Comparison of ENCODE assay signal across 2 cellular contexts in the genomic region with DNA sequence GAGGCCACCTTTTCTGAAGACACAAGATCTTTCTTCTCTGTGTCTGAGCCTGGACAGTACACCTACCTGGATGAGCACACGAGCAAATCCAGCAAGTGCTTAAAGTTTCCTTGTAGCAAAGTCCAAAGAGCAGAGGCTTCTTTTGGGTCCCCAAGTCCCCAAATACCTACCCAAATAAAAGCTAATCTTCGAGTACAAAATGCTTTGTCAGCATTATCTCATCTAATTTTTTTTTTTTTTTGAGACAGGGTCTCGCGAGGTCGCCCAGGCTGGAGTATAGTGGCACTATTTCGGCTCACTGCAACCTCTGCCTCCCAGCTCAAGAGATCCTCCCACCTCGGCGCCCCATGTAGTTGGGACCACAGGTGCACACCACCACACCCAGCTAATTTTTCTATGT.
TF ChIP-seq lines count a peak whose summit lies in the region.

No MANE protein-coding gene starts in this region.

TF ChIP-seq in SK-N-SH, 30 proteins besides CTCF, POLR2A, EP300 and RAD21:
- no peak for TF ChIP-seq GATA2 (CRISPR knock-in tag; IDR thresholded peaks at IDR 0.05)

TF ChIP-seq in SK-N-SH treated with all-trans-retinoic acid at 6 μM for 48 hours, 23 proteins besides CTCF, POLR2A, EP300 and RAD21:
- TF ChIP-seq TOX (CRISPR knock-in tag; IDR thresholded peaks at IDR 0.05; ENCODE audit: borderline replicate concordance) (no peak), PPARA (CRISPR knock-in tag; IDR thresholded peaks at IDR 0.05; ENCODE audit: borderline replicate concordance) (no peak), RARB (CRISPR knock-in tag; IDR thresholded peaks at IDR 0.05) (no peak), ZNF565 (CRISPR knock-in tag; conservative IDR thresholded peaks at IDR 0.05; ENCODE audit: low read depth) (no peak), SNAI2 (CRISPR knock-in tag; IDR thresholded peaks at IDR 0.05) (no peak), ZNF70 (CRISPR knock-in tag; IDR thresholded peaks at IDR 0.05) (no peak), ZFP30 (CRISPR knock-in tag; IDR thresholded peaks at IDR 0.05) (no peak), ARNTL (CRISPR knock-in tag; IDR thresholded peaks at IDR 0.05; ENCODE audit: borderline replicate concordance, low read depth) (no peak), ESRRG (CRISPR knock-in tag; IDR thresholded peaks at IDR 0.05) (no peak), ZC3H10 (CRISPR knock-in tag; IDR thresholded peaks at IDR 0.05) (no peak), ISL1 (CRISPR knock-in tag; IDR thresholded peaks at IDR 0.05) (no peak), GLIS3 (CRISPR knock-in tag; IDR thresholded peaks at IDR 0.05) (no peak)
- TF ChIP-seq, protein P1, sequence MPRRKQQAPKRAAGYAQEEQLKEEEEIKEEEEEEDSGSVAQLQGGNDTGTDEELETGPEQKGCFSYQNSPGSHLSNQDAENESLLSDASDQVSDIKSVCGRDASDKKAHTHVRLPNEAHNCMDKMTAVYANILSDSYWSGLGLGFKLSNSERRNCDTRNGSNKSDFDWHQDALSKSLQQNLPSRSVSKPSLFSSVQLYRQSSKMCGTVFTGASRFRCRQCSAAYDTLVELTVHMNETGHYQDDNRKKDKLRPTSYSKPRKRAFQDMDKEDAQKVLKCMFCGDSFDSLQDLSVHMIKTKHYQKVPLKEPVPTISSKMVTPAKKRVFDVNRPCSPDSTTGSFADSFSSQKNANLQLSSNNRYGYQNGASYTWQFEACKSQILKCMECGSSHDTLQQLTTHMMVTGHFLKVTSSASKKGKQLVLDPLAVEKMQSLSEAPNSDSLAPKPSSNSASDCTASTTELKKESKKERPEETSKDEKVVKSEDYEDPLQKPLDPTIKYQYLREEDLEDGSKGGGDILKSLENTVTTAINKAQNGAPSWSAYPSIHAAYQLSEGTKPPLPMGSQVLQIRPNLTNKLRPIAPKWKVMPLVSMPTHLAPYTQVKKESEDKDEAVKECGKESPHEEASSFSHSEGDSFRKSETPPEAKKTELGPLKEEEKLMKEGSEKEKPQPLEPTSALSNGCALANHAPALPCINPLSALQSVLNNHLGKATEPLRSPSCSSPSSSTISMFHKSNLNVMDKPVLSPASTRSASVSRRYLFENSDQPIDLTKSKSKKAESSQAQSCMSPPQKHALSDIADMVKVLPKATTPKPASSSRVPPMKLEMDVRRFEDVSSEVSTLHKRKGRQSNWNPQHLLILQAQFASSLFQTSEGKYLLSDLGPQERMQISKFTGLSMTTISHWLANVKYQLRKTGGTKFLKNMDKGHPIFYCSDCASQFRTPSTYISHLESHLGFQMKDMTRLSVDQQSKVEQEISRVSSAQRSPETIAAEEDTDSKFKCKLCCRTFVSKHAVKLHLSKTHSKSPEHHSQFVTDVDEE (CRISPR knock-in tag; IDR thresholded peaks at IDR 0.05) = no peak
- TF ChIP-seq, protein P2, sequence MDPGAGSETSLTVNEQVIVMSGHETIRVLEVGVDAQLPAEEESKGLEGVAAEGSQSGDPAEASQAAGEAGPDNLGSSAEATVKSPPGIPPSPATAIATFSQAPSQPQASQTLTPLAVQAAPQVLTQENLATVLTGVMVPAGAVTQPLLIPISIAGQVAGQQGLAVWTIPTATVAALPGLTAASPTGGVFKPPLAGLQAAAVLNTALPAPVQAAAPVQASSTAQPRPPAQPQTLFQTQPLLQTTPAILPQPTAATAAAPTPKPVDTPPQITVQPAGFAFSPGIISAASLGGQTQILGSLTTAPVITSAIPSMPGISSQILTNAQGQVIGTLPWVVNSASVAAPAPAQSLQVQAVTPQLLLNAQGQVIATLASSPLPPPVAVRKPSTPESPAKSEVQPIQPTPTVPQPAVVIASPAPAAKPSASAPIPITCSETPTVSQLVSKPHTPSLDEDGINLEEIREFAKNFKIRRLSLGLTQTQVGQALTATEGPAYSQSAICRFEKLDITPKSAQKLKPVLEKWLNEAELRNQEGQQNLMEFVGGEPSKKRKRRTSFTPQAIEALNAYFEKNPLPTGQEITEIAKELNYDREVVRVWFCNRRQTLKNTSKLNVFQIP (CRISPR knock-in tag; IDR thresholded peaks at IDR 0.05; ENCODE audit: borderline replicate concordance, low read depth) = no peak
- TF ChIP-seq, protein P3, sequence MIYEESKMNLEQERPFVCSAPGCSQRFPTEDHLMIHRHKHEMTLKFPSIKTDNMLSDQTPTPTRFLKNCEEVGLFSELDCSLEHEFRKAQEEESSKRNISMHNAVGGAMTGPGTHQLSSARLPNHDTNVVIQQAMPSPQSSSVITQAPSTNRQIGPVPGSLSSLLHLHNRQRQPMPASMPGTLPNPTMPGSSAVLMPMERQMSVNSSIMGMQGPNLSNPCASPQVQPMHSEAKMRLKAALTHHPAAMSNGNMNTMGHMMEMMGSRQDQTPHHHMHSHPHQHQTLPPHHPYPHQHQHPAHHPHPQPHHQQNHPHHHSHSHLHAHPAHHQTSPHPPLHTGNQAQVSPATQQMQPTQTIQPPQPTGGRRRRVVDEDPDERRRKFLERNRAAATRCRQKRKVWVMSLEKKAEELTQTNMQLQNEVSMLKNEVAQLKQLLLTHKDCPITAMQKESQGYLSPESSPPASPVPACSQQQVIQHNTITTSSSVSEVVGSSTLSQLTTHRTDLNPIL (CRISPR knock-in tag; IDR thresholded peaks at IDR 0.05; ENCODE audit: low read depth) = no peak
- TF ChIP-seq, protein P4, sequence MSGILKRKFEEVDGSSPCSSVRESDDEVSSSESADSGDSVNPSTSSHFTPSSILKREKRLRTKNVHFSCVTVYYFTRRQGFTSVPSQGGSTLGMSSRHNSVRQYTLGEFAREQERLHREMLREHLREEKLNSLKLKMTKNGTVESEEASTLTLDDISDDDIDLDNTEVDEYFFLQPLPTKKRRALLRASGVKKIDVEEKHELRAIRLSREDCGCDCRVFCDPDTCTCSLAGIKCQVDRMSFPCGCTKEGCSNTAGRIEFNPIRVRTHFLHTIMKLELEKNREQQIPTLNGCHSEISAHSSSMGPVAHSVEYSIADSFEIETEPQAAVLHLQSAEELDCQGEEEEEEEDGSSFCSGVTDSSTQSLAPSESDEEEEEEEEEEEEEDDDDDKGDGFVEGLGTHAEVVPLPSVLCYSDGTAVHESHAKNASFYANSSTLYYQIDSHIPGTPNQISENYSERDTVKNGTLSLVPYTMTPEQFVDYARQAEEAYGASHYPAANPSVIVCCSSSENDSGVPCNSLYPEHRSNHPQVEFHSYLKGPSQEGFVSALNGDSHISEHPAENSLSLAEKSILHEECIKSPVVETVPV (CRISPR knock-in tag; IDR thresholded peaks at IDR 0.05) = no peak
TF ChIP-seq in SK-N-SH treated with all-trans-retinoic acid at 6 μM for 48 hours: peak in this region for 0.
